In genomic region chr9:122262073-122262472, GRCh38 we compare ENCODE assay signal across 15 cellular contexts. TPM values are rescaled to one million over a fixed set of nuclear protein-coding genes. Genes with fewer than 3 reads are reported as not detected.
A peak's percentile ranks its signal among the peaks of the same experiment; 100 is the strongest.
DNase-seq lines count a peak whose midpoint lies in the region; ATAC-seq and TF ChIP-seq lines count a peak whose summit lies in the region.
"Had no signal": no experiment of that assay in that cellular context is flagged by ENCODE, and none has a peak within 500 bp of the region (broad histone marks: within the 10 kb centered on the region; RNA-seq: fewer than 3 reads in every experiment).

No MANE protein-coding gene starts in this region.

- H3K9me3 ChIP-seq in heart right ventricle (no peaks in the 10 kb centered on the region), right cardiac atrium (ENCODE audit: control insufficient read depth, low read length) (no peaks in the 10 kb centered on the region), PC-3 (ENCODE audit: low read length) (no peaks in the 10 kb centered on the region), esophagus muscularis mucosa (no peaks in the 10 kb centered on the region), stomach (no peaks in the 10 kb centered on the region)
- H3K9me3 ChIP-seq: ascending aorta, HAP-1, SJSA1 had no signal

- H3K4me1 ChIP-seq in heart right ventricle (peaks cover 5 to 74% (median 47%) of the 10 kb centered on the region in 9 donors), right cardiac atrium (ENCODE audit: control insufficient read depth, insufficient read depth, low read length) (peaks cover 7% of the 10 kb centered on the region), PC-3 (ENCODE audit: insufficient read depth, low read length) (peaks cover 36% of the 10 kb centered on the region), esophagus muscularis mucosa (peaks cover 46 to 55% (median 48%) of the 10 kb centered on the region in 4 donors), stomach (peaks cover 35 to 59% (median 44%) of the 10 kb centered on the region in 4 donors)

- H4K20me1 ChIP-seq in PC-3 (ENCODE audit: low read length), result no peaks in the 10 kb centered on the region

- DNase-seq in heart right ventricle (no peak), right cardiac atrium (no peak), PC-3 (no peak), esophagus muscularis mucosa (ENCODE audit: extremely low spot score) (no peak), stomach (no peak), NCI-H2029 treated with DMSO at 0.1 percent for 48 hours (lab: John Stamatoyannopoulos, UW) (no peak), AG08396 (ENCODE audit: low spot score) (no peak), NCI-H1105 treated with DMSO at 0.1 percent for 48 hours (lab: John Stamatoyannopoulos, UW) (no peak)
- DNase-seq: activated CD4-positive, alpha-beta T cell treated with anti-CD3 and anti-CD28 coated beads, Interleukin-2, amount 50 U/mL, for 48 hours; activated T-cell treated with anti-CD3 and anti-CD28 coated beads, Interleukin-2, amount 50 U/mL, for 1 hour; NCI-H1436 treated with DMSO at 0.1 percent for 48 hours had no signal

- no peak overlapping the region for H3K9ac ChIP-seq in PC-3 (ENCODE audit: low read length)

- no peaks in the 10 kb centered on the region for H3K9me2 ChIP-seq in PC-3 (replicated peaks; ENCODE audit: low read length)

- H3K4me2 ChIP-seq in PC-3 (ENCODE audit: low read length), result peak overlapping the region; percentile 27; the same call in 1 of the 2 replicates

- H3K27ac ChIP-seq in heart right ventricle (peak overlapping the region in 6 of 10 donors; percentile 3 to 96 (median 33)), right cardiac atrium (ENCODE audit: low read length) (no peak overlapping the region), PC-3 (ENCODE audit: low read length) (no peak overlapping the region), esophagus muscularis mucosa (replicated peaks in 1 of 4) (peak overlapping the region; percentile 28 to 92 (median 46)), stomach (peak overlapping the region in 4 of 5 donors; percentile 29 to 96 (median 94))
- H3K27ac ChIP-seq: SJSA1 had no signal

- H3K79me2 ChIP-seq in PC-3 (ENCODE audit: low read length), result peaks cover 57% of the 10 kb centered on the region

- POLR2A ChIA-PET in PC-3 (lab: Charles Lee; ENCODE audit: unreplicated experiment), result no interaction called here

- ATAC-seq in heart right ventricle (no peak), right cardiac atrium (no peak), PC-3 (no peak)

- H3K27me3 ChIP-seq in heart right ventricle (no peaks in the 10 kb centered on the region), right cardiac atrium (ENCODE audit: control insufficient read depth, insufficient read depth) (no peaks in the 10 kb centered on the region), PC-3 (ENCODE audit: low read length) (no peaks in the 10 kb centered on the region), esophagus muscularis mucosa (no peaks in the 10 kb centered on the region), stomach (no peaks in the 10 kb centered on the region)
- H3K27me3 ChIP-seq: ascending aorta, SJSA1 had no signal

- H3K36me3 ChIP-seq in heart right ventricle, result peaks cover 0 to 52% (median 12%) of the 10 kb centered on the region in 9 donors
- peaks cover 8% of the 10 kb centered on the region; the same call in 1 of the 2 replicates for H3K36me3 ChIP-seq in PC-3 (ENCODE audit: low read depth, low read length)
- peaks cover 7 to 40% (median 35%) of the 10 kb centered on the region in 4 donors for H3K36me3 ChIP-seq in esophagus muscularis mucosa
- H3K36me3 ChIP-seq in stomach, result peaks cover 12 to 46% (median 42%) of the 10 kb centered on the region in 4 donors

- 91 to 93% methylated on average over 1 of the region's 1 CpG for WGBS in heart right ventricle, 2 donors
- WGBS in right cardiac atrium, result 88% methylated on average over 1 of the region's 1 CpG
- 93% methylated on average over 1 of the region's 1 CpG for WGBS in esophagus muscularis mucosa
- 80 to 93% (median 82%) methylated on average over 1 of the region's 1 CpG for WGBS in stomach, 5 donors

- TF ChIP-seq EP300 in esophagus muscularis mucosa (IDR thresholded peaks at IDR 0.05), result no peak
- no peak for TF ChIP-seq EP300 in stomach (IDR thresholded peaks at IDR 0.05)

- H2AFZ ChIP-seq in PC-3 (ENCODE audit: low read length), result no peak overlapping the region

- BruUV-seq in PC-3 (replicated peaks; lab: Mats Ljungman, UMichigan), result no TSS peak

- no peak overlapping the region for H3K4me3 ChIP-seq in heart right ventricle
- H3K4me3 ChIP-seq in right cardiac atrium (ENCODE audit: low read length), result no peak overlapping the region
- no peak overlapping the region for H3K4me3 ChIP-seq in PC-3 (ENCODE audit: low read length)
- H3K4me3 ChIP-seq in esophagus muscularis mucosa, result no peak overlapping the region
- no peak overlapping the region for H3K4me3 ChIP-seq in stomach
- H3K4me3 ChIP-seq: ascending aorta, HAP-1, lung, SJSA1 had no signal

- TF ChIP-seq POLR2A in esophagus muscularis mucosa (IDR thresholded peaks at IDR 0.05; ENCODE audit: low read depth) (no peak), stomach (IDR thresholded peaks at IDR 0.05) (no peak)

- no peaks in the 10 kb centered on the region for H3F3A ChIP-seq in PC-3 (ENCODE audit: low read length, unreplicated experiment)

- TF ChIP-seq CTCF in heart right ventricle (IDR thresholded peaks at IDR 0.05) (no peak), PC-3 (conservative IDR thresholded peaks at IDR 0.05; ENCODE audit: low read depth, low read length) (no peak), esophagus muscularis mucosa (IDR thresholded peaks at IDR 0.05) (no peak), stomach (IDR thresholded peaks at IDR 0.05) (no peak)

- CTCF ChIA-PET in PC-3 (lab: Charles Lee), result no interaction called here

- intact Hi-C loops in heart right ventricle (cut with DNase I), result loop anchor here in 6 of 10 donors (5.0 to 10.0 kb wide), 8 partner anchors 45 to 137 kb away; partner anchors contain the start of genes MORN5 (in 2 of the 6) and NDUFA8 (in 2 of the 6)
- intact Hi-C loops in right cardiac atrium (cut with DNase I), result loop anchor here in 1 of 4 donors (10.0 kb wide), 1 partner anchor 83 kb away; no protein-coding TSS in a partner anchor
- intact Hi-C loops in PC-3 (cut with micrococcal nuclease), result loop anchor here (10.0 kb wide), 1 partner anchor 137 kb away; no protein-coding TSS in a partner anchor
- intact Hi-C loops in esophagus muscularis mucosa (cut with DNase I), result loop anchor here (5.0 to 10.0 kb wide), 3 partner anchors 85 to 563 kb away; partner anchors contain the start of genes PDCL and TTLL11
- intact Hi-C loops in stomach (cut with DNase I; ENCODE audit: low total_unique reads), result loop anchor here (10.0 kb wide), 2 partner anchors 63 to 137 kb away; no protein-coding TSS in a partner anchor

RNA-seq across cellular contexts. Expression of gene RBM18, which starts 2.6 kb away (rescaled TPM):
- 10 to 100 TPM; 36.2 to 47.6 (median 43.4) TPM for total RNA-seq in heart right ventricle
- 10 to 100 TPM in 1 of 2 donors, 1 to 10 TPM in 1; 6.0 to 13.6 TPM for polyA plus RNA-seq in heart right ventricle
- 10 to 100 TPM; 30.4 to 36.2 (median 33.2) TPM for total RNA-seq in right cardiac atrium
- 13.8 TPM for polyA plus RNA-seq in right cardiac atrium
- total RNA-seq in PC-3 (2014; rRNA removed), result 5.1 and 8.3 TPM in 2 replicates
- 10 to 100 TPM; 10.1 to 14.6 (median 13.3) TPM for total RNA-seq in esophagus muscularis mucosa
- 10 to 100 TPM in 1 of 5 donors, 1 to 10 TPM in 4; 1.8 to 13.6 (median 6.4) TPM for total RNA-seq in stomach
- polyA plus RNA-seq in stomach, result 1 to 10 TPM; 6.0 to 9.4 (median 8.6) TPM

RNA-seq across cellular contexts. Expression of gene MRRF, which starts 2.6 kb away (rescaled TPM):
- 10 to 100 TPM; 30.3 to 45.9 (median 39.1) TPM for total RNA-seq in heart right ventricle
- 10 to 100 TPM; 35.0 to 37.7 TPM for polyA plus RNA-seq in heart right ventricle
- total RNA-seq in right cardiac atrium, result 10 to 100 TPM; 24.9 to 33.8 (median 28.7) TPM
- 23.1 TPM for polyA plus RNA-seq in right cardiac atrium
- total RNA-seq in PC-3 (2014; rRNA removed), result 27.0 and 30.2 TPM in 2 replicates
- 10 to 100 TPM; 20.5 to 29.2 (median 28.5) TPM for total RNA-seq in esophagus muscularis mucosa
- total RNA-seq in stomach, result 10 to 100 TPM in 4 of 5 donors, 1 to 10 TPM in 1; 7.1 to 98.6 (median 38.7) TPM
- polyA plus RNA-seq in stomach, result 10 to 100 TPM; 21.8 to 31.0 (median 21.8) TPM

RNA-seq across cellular contexts. Expression of gene LHX6, which starts 33.3 kb away (rescaled TPM):
- total RNA-seq in heart right ventricle (1 to 10 TPM; 1.9 to 9.4 (median 4.8) TPM), right cardiac atrium (1 to 10 TPM; 1.2 to 6.4 (median 1.8) TPM), PC-3 (2014; rRNA removed) (11.1 and 16.5 TPM in 2 replicates), esophagus muscularis mucosa (10 to 100 TPM in 2 of 4 donors, 1 to 10 TPM in 2; 2.1 to 16.8 (median 7.1) TPM), stomach (10 to 100 TPM in 1 of 5 donors, 1 to 10 TPM in 3, under 1 TPM in 1; 0.29 to 46.4 (median 4.6) TPM)
- polyA plus RNA-seq in heart right ventricle (1 to 10 TPM; 7.3 to 7.5 TPM), right cardiac atrium (2.9 TPM), stomach (1 to 10 TPM in 2 of 3 donors, under 1 TPM in 1; 0.92 to 1.3 (median 1.1) TPM)

Comparison
In these comparisons a context has a peak if more than half of its experiments do, and no peak if none do; other contexts are left out.
1. H3K27ac ChIP-seq: peak in heart right ventricle (6 of 10), esophagus muscularis mucosa (4 of 4) and stomach (4 of 5); none in right cardiac atrium (single experiment) and PC-3 (single experiment).